17 cellular contexts compared by ENCODE assay signal in genomic region chr11:33531743-33532181, GRCh38.
DNase-seq lines count a peak whose midpoint lies in the region; ATAC-seq, FAIRE-seq and TF ChIP-seq lines count a peak whose summit lies in the region.
"Had no signal": no experiment of that assay in that cellular context is flagged by ENCODE, and none has a peak within 500 bp of the region (broad histone marks: within the 10 kb centered on the region; RNA-seq: fewer than 3 reads in every experiment).

No MANE protein-coding gene starts in this region.

- no peak overlapping the region for H4K91ac ChIP-seq in trophoblast cell (ENCODE audit: low read depth, low read length)

- H3K4me3 ChIP-seq in MG63 (no peak overlapping the region), endothelial cell of umbilical vein (replicated peaks in 1 of 3; ENCODE audit: insufficient read depth in 1 of 3, low read depth in 1 of 3, low read length in 3 of 3) (no peak overlapping the region), trophoblast cell (ENCODE audit: low read depth, low read length) (no peak overlapping the region)
- H3K4me3 ChIP-seq: ascending aorta had no signal

- H3K9me1 ChIP-seq in endothelial cell of umbilical vein (replicated peaks; ENCODE audit: control insufficient read depth, extremely low read depth, insufficient read depth, low read length): no peaks in the 10 kb centered on the region

- H3K18ac ChIP-seq in trophoblast cell (ENCODE audit: low read length): no peak overlapping the region

- no peak overlapping the region for H4K12ac ChIP-seq in trophoblast cell (ENCODE audit: low read depth, low read length)

- no peak overlapping the region for H3K9ac ChIP-seq in endothelial cell of umbilical vein (replicated peaks; ENCODE audit: extremely low read depth, insufficient read depth, low read length)
- H3K9ac ChIP-seq in trophoblast cell (ENCODE audit: low read length): no peak overlapping the region

- no peak for TF ChIP-seq POLR2A in endothelial cell of umbilical vein (IDR thresholded peaks at IDR 0.05; ENCODE audit: low read depth, low read length)

- H3K36me3 ChIP-seq in MG63 (no peaks in the 10 kb centered on the region), endothelial cell of umbilical vein (ENCODE audit: control insufficient read depth in 2 of 2, extremely low read depth in 1 of 2, insufficient read depth in 2 of 2, low read length in 2 of 2) (no peaks in the 10 kb centered on the region), trophoblast cell (ENCODE audit: control insufficient read depth in 1 of 2, insufficient read depth in 2 of 2, low read length in 2 of 2) (no peaks in the 10 kb centered on the region)
- H3K36me3 ChIP-seq: ascending aorta had no signal

- H4K8ac ChIP-seq in trophoblast cell (ENCODE audit: low read depth, low read length): no peak overlapping the region

- BruUV-seq in endothelial cell of umbilical vein (replicated peaks; lab: Mats Ljungman, UMichigan): no TSS peak

- no peak overlapping the region for H2BK5ac ChIP-seq in trophoblast cell (ENCODE audit: low read depth, low read length, poor library complexity)

- H2AFZ ChIP-seq in endothelial cell of umbilical vein (ENCODE audit: low read depth, low read length): no peak overlapping the region
- H2AFZ ChIP-seq in trophoblast cell (ENCODE audit: insufficient read depth, low read length, poor library complexity): no peak overlapping the region

- peak; percentile 38 for FAIRE-seq in endothelial cell of umbilical vein (lab: Jason Lieb, UNC)

- WGBS in trophoblast cell (ENCODE audit: extremely low coverage, insufficient coverage, insufficient read length): no CpG with 5 or more reads among the region's 8 CpGs

- H2BK120ac ChIP-seq in trophoblast cell (ENCODE audit: insufficient read depth, low read length, poor library complexity): no peak overlapping the region

- H3K27me3 ChIP-seq in MG63 (no peaks in the 10 kb centered on the region), endothelial cell of umbilical vein (ENCODE audit: control insufficient read depth in 2 of 2, insufficient read depth in 2 of 2, low read length in 2 of 2) (no peaks in the 10 kb centered on the region), trophoblast cell (ENCODE audit: insufficient read depth, low read length) (no peaks in the 10 kb centered on the region)
- H3K27me3 ChIP-seq: ascending aorta had no signal

- no peak overlapping the region for H3K14ac ChIP-seq in trophoblast cell (ENCODE audit: low read length)

- ATAC-seq in sciatic nerve: peak; percentile 76
- no peak for ATAC-seq in HG02840 (IDR thresholded peaks at IDR 0.05; ENCODE audit: low FRiP score, unreplicated experiment)
- ATAC-seq in HG03520 (IDR thresholded peaks at IDR 0.05; ENCODE audit: unreplicated experiment): no peak
- ATAC-seq: left cardiac atrium had no signal

- no peak overlapping the region for H2BK12ac ChIP-seq in trophoblast cell (ENCODE audit: low read length)

- no peaks in the 10 kb centered on the region for H3K9me3 ChIP-seq in MG63
- H3K9me3 ChIP-seq in endothelial cell of umbilical vein (replicated peaks; ENCODE audit: control insufficient read depth, insufficient read depth, low read length): no peaks in the 10 kb centered on the region
- H3K9me3 ChIP-seq in trophoblast cell (ENCODE audit: insufficient read depth, low read depth, low read length): peaks cover 3% of the 10 kb centered on the region

- intact Hi-C loops in endothelial cell of umbilical vein (cut with micrococcal nuclease) (no loop called here), sciatic nerve (cut with DNase I) (no loop called here)

- H3K27ac ChIP-seq in endothelial cell of umbilical vein (ENCODE audit: insufficient read depth, low read depth, low read length): no peak overlapping the region
- no peak overlapping the region for H3K27ac ChIP-seq in trophoblast cell (ENCODE audit: low read depth, low read length)
- H3K27ac ChIP-seq: ascending aorta had no signal

- no peaks in the 10 kb centered on the region for H4K20me1 ChIP-seq in endothelial cell of umbilical vein (replicated peaks; ENCODE audit: control insufficient read depth, extremely low read depth, insufficient read depth, low read length)

- TF ChIP-seq CTCF in endothelial cell of umbilical vein (IDR thresholded peaks at IDR 0.05; ENCODE audit: extremely low read depth in 1 of 2, insufficient read depth in 1 of 2, low read depth in 1 of 2, low read length in 2 of 2): no peak

- H3K4me2 ChIP-seq in endothelial cell of umbilical vein (ENCODE audit: insufficient read depth, low read length): no peak overlapping the region
- H3K4me2 ChIP-seq in trophoblast cell (ENCODE audit: low read length): no peak overlapping the region

- no peak overlapping the region for H3K4ac ChIP-seq in trophoblast cell (ENCODE audit: low read depth, low read length)

- no peak overlapping the region for H2AK5ac ChIP-seq in trophoblast cell (ENCODE audit: low read length)

- dilution Hi-C loops in endothelial cell of umbilical vein (cut with MboI; ENCODE audit: extremely low pct_ligation_motif_present, low sequenced_read_pairs): no loop called here

- DNase-seq in EH (ENCODE audit: low read depth) (peak; percentile 92), MG63 (peak; percentile 31), endothelial cell of umbilical vein (ENCODE audit: low read depth, low spot score) (no peak), sciatic nerve (ENCODE audit: low spot score) (no peak), trophoblast cell (no peak), iPS-NIHi11 (ENCODE audit: low spot score) (no peak)
- DNase-seq: activated CD4-positive, alpha-beta memory T cell treated with anti-CD3 and anti-CD28 coated beads, Interleukin-2, amount 10 ng/mL, durations not matched to agents 7 days and 5 days; CD8-positive, alpha-beta memory T cell; effector CD4-positive, alpha-beta T cell; GF-D8; left cardiac atrium; NCI-H2029 treated with DMSO at 0.1 percent for 48 hours; SHP77 treated with DMSO at 0.1 percent for 48 hours; stimulated activated CD4-positive, alpha-beta T cell treated with anti-CD3 and anti-CD28 coated beads, Interleukin-4, amount 100 ng/mL, for 1 hour had no signal

- CTCF ChIA-PET in endothelial cell of umbilical vein (lab: Charles Lee): interaction anchor here (1.2 to 1.5 kb wide), 2 partner anchors 9 to 12 kb away, joined by 3 read pairs; no protein-coding TSS in a partner anchor

- POLR2A ChIA-PET in endothelial cell of umbilical vein (lab: Charles Lee): interaction anchor here (0.6 kb wide), 1 partner anchor 176 kb away, joined by 5 read pairs; no protein-coding TSS in a partner anchor

- H3K79me1 ChIP-seq in trophoblast cell (ENCODE audit: low read length): no peaks in the 10 kb centered on the region

- H3K4me1 ChIP-seq in endothelial cell of umbilical vein (ENCODE audit: control insufficient read depth, extremely low read depth, insufficient read depth, low read length) (no peaks in the 10 kb centered on the region), trophoblast cell (ENCODE audit: control insufficient read depth in 1 of 2, insufficient read depth in 2 of 2, low read length in 2 of 2) (no peaks in the 10 kb centered on the region)
- H3K4me1 ChIP-seq: ascending aorta had no signal

- H3K23ac ChIP-seq in trophoblast cell (ENCODE audit: low read length): no peak overlapping the region

- H3K79me2 ChIP-seq in endothelial cell of umbilical vein (ENCODE audit: control insufficient read depth, insufficient read depth, low read length): no peaks in the 10 kb centered on the region
- no peaks in the 10 kb centered on the region for H3K79me2 ChIP-seq in trophoblast cell (ENCODE audit: control insufficient read depth, insufficient read depth, low read length, poor library complexity)

TF ChIP-seq in endothelial cell of umbilical vein, 7 proteins besides CTCF, POLR2A, EP300 and RAD21:
- peak; percentile 21 for TF ChIP-seq FOS (IDR thresholded peaks at IDR 0.05; ENCODE audit: borderline replicate concordance, insufficient read depth, low read length)
- no peak for TF ChIP-seq MAX (IDR thresholded peaks at IDR 0.05; ENCODE audit: insufficient read depth, insufficient read length)

Comparison
In these comparisons a context has a peak if more than half of its experiments do, and no peak if none do; other contexts are left out.
1. DNase-seq: peak in EH (single experiment) and MG63 (single experiment); none in endothelial cell of umbilical vein (single experiment), sciatic nerve (single experiment), trophoblast cell (0 of 2) and iPS-NIHi11 (single experiment).